In genomic region chr6:164151762-164152161, GRCh38 we compare ENCODE assay signal across 1 cellular context.
TF ChIP-seq lines count a peak whose summit lies in the region.

No MANE protein-coding gene starts in this region.

TF ChIP-seq in GM23338, 12 proteins besides CTCF, POLR2A, EP300 and RAD21 (continued from another document):
- TF ChIP-seq ZNF462 (CRISPR knock-in tag; IDR thresholded peaks at IDR 0.05) (no peak), ZNF114 (CRISPR knock-in tag; IDR thresholded peaks at IDR 0.05) (no peak)
